ENCODE assay signal across 12 cellular contexts in genomic region chr17:56737741-56738161, GRCh38.
A peak's percentile ranks its signal among the peaks of the same experiment; 100 is the strongest.
DNase-seq lines count a peak whose midpoint lies in the region; ATAC-seq and TF ChIP-seq lines count a peak whose summit lies in the region.
"Had no signal": no experiment of that assay in that cellular context is flagged by ENCODE, and none has a peak within 500 bp of the region (broad histone marks: within the 10 kb centered on the region; RNA-seq: fewer than 3 reads in every experiment).

No MANE protein-coding gene starts in this region.

- H3K79me2 ChIP-seq in hepatocyte: no peaks in the 10 kb centered on the region

- intact Hi-C loops in left ventricle myocardium inferior (cut with micrococcal nuclease): no loop called here
- intact Hi-C loops in aorta (cut with DNase I): loop anchor here in 1 of 2 donors (5.0 kb wide), 1 partner anchor 220 kb away; no protein-coding TSS in a partner anchor
- intact Hi-C loops in head of caudate nucleus (cut with DNase I): no loop called here

- POLR2A ChIA-PET in CD8-positive, alpha-beta memory T cell (lab: Charles Lee): no interaction called here

- no peaks in the 10 kb centered on the region for H3K4me1 Mint-ChIP-seq in CD8-positive, alpha-beta memory T cell
- H3K4me1 Mint-ChIP-seq: naive B cell; stimulated activated naive B cell treated with anti-CD40 and anti-IgM and Interleukin-4, amounts not matched to agents 10 μg/mL and 1 μg/mL and 100 μg/mL, for 72 hours had no signal

- H2AFZ ChIP-seq in hepatocyte: no peak overlapping the region

- H3K9me2 ChIP-seq in hepatocyte (replicated peaks; ENCODE audit: insufficient read depth): no peaks in the 10 kb centered on the region

- H3K4me1 ChIP-seq in cardiac muscle cell (ENCODE audit: low read depth) (peaks cover 10% of the 10 kb centered on the region), left ventricle myocardium inferior (no peaks in the 10 kb centered on the region), hepatocyte (ENCODE audit: insufficient read depth) (no peaks in the 10 kb centered on the region), aorta (ENCODE audit: control insufficient read depth in 1 of 2, insufficient read depth in 2 of 2, low read length in 2 of 2) (no peaks in the 10 kb centered on the region)
- no peaks in the 10 kb centered on the region for H3K4me1 ChIP-seq in CD8-positive, alpha-beta memory T cell (ENCODE audit: insufficient read depth, low read length)
- H3K4me1 ChIP-seq: adrenal gland had no signal

- ATAC-seq in aorta (ENCODE audit: low FRiP score): peak; percentile 36
- ATAC-seq: stimulated activated naive B cell treated with anti-CD40 and anti-IgM and Interleukin-4, amounts not matched to agents 10 μg/mL and 1 μg/mL and 100 μg/mL, for 72 hours had no signal

- TF ChIP-seq CTCF in cardiac muscle cell (IDR thresholded peaks at IDR 0.05; ENCODE audit: low read depth, low read length) (no peak), left ventricle myocardium inferior (IDR thresholded peaks at IDR 0.05; ENCODE audit: borderline replicate concordance) (no peak), hepatocyte (IDR thresholded peaks at IDR 0.05; ENCODE audit: poor library complexity) (no peak)

- CTCF ChIA-PET in CD8-positive, alpha-beta memory T cell (lab: Charles Lee): no interaction called here

- H3K9me3 Mint-ChIP-seq in CD8-positive, alpha-beta memory T cell: no peaks in the 10 kb centered on the region
- H3K9me3 Mint-ChIP-seq: naive B cell; stimulated activated naive B cell treated with anti-CD40 and anti-IgM and Interleukin-4, amounts not matched to agents 10 μg/mL and 1 μg/mL and 100 μg/mL, for 72 hours had no signal

- no peaks in the 10 kb centered on the region for H4K20me1 ChIP-seq in hepatocyte (ENCODE audit: insufficient read depth, poor library complexity, severe bottlenecking)

- DNase-seq in cardiac muscle cell (ENCODE audit: low read depth in 1 of 2, low spot score in 1 of 2) (peak; percentile 45 to 82), left ventricle myocardium inferior (no peak), RPMI8226 (peak; percentile 74), hepatocyte (ENCODE audit: low spot score) (peak; percentile 20), aorta (no peak), NCI-H2029 treated with DMSO at 0.1 percent for 48 hours (lab: John Stamatoyannopoulos, UW) (no peak), head of caudate nucleus (no peak)
- no peak for DNase-seq in CD8-positive, alpha-beta memory T cell
- DNase-seq: naive B cell; NCI-H748 treated with DMSO at 0.1 percent for 48 hours; stimulated activated naive B cell treated with anti-CD40 and anti-IgM and Interleukin-4, amounts not matched to agents 10 μg/mL and 1 μg/mL and 100 μg/mL, for 72 hours had no signal

- H3K27me3 ChIP-seq in cardiac muscle cell: no peaks in the 10 kb centered on the region
- peaks cover 10% of the 10 kb centered on the region for H3K27me3 ChIP-seq in left ventricle myocardium inferior (ENCODE audit: low read depth)
- H3K27me3 ChIP-seq in hepatocyte: no peaks in the 10 kb centered on the region
- no peaks in the 10 kb centered on the region for H3K27me3 ChIP-seq in aorta (ENCODE audit: control insufficient read depth in 1 of 2, insufficient read depth in 2 of 2, low read length in 1 of 2)
- no peaks in the 10 kb centered on the region for H3K27me3 ChIP-seq in CD8-positive, alpha-beta memory T cell (ENCODE audit: insufficient read depth, low read length, poor library complexity, severe bottlenecking)
- H3K27me3 ChIP-seq: adrenal gland had no signal

- H3K9me3 ChIP-seq in cardiac muscle cell (ENCODE audit: low read depth): no peaks in the 10 kb centered on the region
- H3K9me3 ChIP-seq in left ventricle myocardium inferior (replicated peaks): no peaks in the 10 kb centered on the region
- no peaks in the 10 kb centered on the region for H3K9me3 ChIP-seq in hepatocyte (ENCODE audit: low read depth)
- no peaks in the 10 kb centered on the region for H3K9me3 ChIP-seq in aorta (ENCODE audit: control insufficient read depth, low read length)
- no peaks in the 10 kb centered on the region for H3K9me3 ChIP-seq in CD8-positive, alpha-beta memory T cell (ENCODE audit: low read length)
- H3K9me3 ChIP-seq: adrenal gland had no signal

- H3K4me2 ChIP-seq in hepatocyte: no peak overlapping the region

- H3K4me3 Mint-ChIP-seq in CD8-positive, alpha-beta memory T cell: no peak overlapping the region
- H3K4me3 Mint-ChIP-seq: naive B cell; stimulated activated naive B cell treated with anti-CD40 and anti-IgM and Interleukin-4, amounts not matched to agents 10 μg/mL and 1 μg/mL and 100 μg/mL, for 72 hours had no signal

- WGBS in hepatocyte (ENCODE audit: low lambda C conversion rate, missing lambda C conversion rate): 80% methylated on average over 13 of the region's 14 CpGs
- WGBS in aorta, 2 donors: 31 to 38% methylated on average over 14 of the region's 14 CpGs

- H3K36me3 Mint-ChIP-seq in CD8-positive, alpha-beta memory T cell: no peaks in the 10 kb centered on the region
- H3K36me3 Mint-ChIP-seq: naive B cell; stimulated activated naive B cell treated with anti-CD40 and anti-IgM and Interleukin-4, amounts not matched to agents 10 μg/mL and 1 μg/mL and 100 μg/mL, for 72 hours had no signal

- peaks cover 2 to 31% of the 10 kb centered on the region in 2 donors for H3K27me3 Mint-ChIP-seq in CD8-positive, alpha-beta memory T cell
- H3K27me3 Mint-ChIP-seq: stimulated activated naive B cell treated with anti-CD40 and anti-IgM and Interleukin-4, amounts not matched to agents 10 μg/mL and 1 μg/mL and 100 μg/mL, for 72 hours had no signal

- H3K36me3 ChIP-seq in cardiac muscle cell (no peaks in the 10 kb centered on the region), left ventricle myocardium inferior (no peaks in the 10 kb centered on the region), hepatocyte (replicated peaks; ENCODE audit: insufficient read depth, low read depth) (no peaks in the 10 kb centered on the region), aorta (ENCODE audit: control insufficient read depth in 1 of 2, insufficient read depth in 2 of 2, low read length in 1 of 2) (no peaks in the 10 kb centered on the region)
- no peaks in the 10 kb centered on the region for H3K36me3 ChIP-seq in CD8-positive, alpha-beta memory T cell (ENCODE audit: insufficient read depth, low read length)
- H3K36me3 ChIP-seq: adrenal gland had no signal

- peak overlapping the region; percentile 55 for H3K27ac ChIP-seq in cardiac muscle cell
- H3K27ac ChIP-seq in left ventricle myocardium inferior (replicated peaks): no peak overlapping the region
- H3K27ac ChIP-seq in hepatocyte: no peak overlapping the region
- no peak overlapping the region for H3K27ac ChIP-seq in aorta (ENCODE audit: low read depth in 1 of 2, low read length in 2 of 2)
- H3K27ac ChIP-seq in CD8-positive, alpha-beta memory T cell (ENCODE audit: low read depth, low read length): no peak overlapping the region
- H3K27ac ChIP-seq: adrenal gland had no signal

- H3K27ac Mint-ChIP-seq in CD8-positive, alpha-beta memory T cell: no peak overlapping the region
- H3K27ac Mint-ChIP-seq: naive B cell; stimulated activated naive B cell treated with anti-CD40 and anti-IgM and Interleukin-4, amounts not matched to agents 10 μg/mL and 1 μg/mL and 100 μg/mL, for 72 hours had no signal

- H3K4me3 ChIP-seq in cardiac muscle cell (no peak overlapping the region), left ventricle myocardium inferior (no peak overlapping the region), hepatocyte (no peak overlapping the region), aorta (ENCODE audit: low read length in 2 of 2) (no peak overlapping the region)
- H3K4me3 ChIP-seq in CD8-positive, alpha-beta memory T cell (ENCODE audit: low read length): no peak overlapping the region
- H3K4me3 ChIP-seq: adrenal gland had no signal

Comparison
In these comparisons a context has a peak if more than half of its experiments do, and no peak if none do; other contexts are left out.
1. DNase-seq: peak in cardiac muscle cell (2 of 2), RPMI8226 (single experiment) and hepatocyte (single experiment); none in left ventricle myocardium inferior (single experiment), aorta (0 of 2), NCI-H2029 treated with DMSO at 0.1 percent for 48 hours (single experiment), head of caudate nucleus (0 of 42) and CD8-positive, alpha-beta memory T cell (0 of 5).